In the genomic region with DNA sequence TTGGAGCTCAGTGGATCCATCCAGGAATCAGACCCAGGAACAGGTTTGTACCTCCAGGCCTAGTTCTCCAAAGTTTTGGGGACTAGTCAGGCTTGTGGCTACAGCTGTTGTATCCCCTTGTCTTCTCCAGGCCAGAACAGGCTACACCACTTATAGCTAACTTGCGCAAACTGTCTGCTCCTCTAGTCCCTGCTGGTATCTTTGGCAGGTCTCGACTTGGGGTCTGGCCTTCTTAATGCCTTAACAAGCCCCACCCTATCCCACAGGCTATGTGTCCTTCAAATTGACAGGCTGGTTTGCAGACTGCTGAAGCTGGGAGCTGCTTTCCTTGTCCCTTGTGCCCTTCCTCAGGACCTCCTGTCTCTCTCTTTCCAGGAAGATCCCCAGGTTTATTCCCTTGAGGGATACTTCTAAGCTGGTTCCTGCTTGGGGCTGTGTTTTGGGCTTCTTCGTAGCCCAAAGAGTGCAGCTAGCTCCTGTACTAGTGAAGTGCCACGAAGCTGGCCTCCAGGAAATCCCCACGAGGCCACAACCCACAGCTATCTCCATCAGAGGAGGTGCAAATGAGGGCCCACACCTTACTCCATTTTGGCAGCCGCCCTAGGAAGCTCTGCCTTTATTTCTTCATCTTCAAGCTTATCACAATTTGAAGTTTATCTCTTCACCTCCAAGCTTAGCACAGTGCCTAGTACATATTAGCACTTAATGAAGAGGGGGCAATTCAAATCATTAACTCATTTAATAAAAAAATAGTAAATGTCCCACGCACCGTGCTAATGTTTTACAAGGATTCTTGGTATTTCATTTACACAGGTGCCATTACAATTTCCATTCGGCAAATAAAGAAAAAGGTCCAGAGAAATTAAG, we compare ENCODE assay signal across 1 cellular context.
TF ChIP-seq lines count a peak whose summit lies in the region.

No MANE protein-coding gene starts in this region.

TF ChIP-seq in GM12878, 131 proteins besides CTCF, POLR2A, EP300 and RAD21 (continued from another document):
- TF ChIP-seq STAT1 (conservative IDR thresholded peaks at IDR 0.05) (no peak), YY1 (IDR thresholded peaks at IDR 0.05; ENCODE audit: low read depth, low read length) (peak; percentile 66)
- TF ChIP-seq, protein P1, sequence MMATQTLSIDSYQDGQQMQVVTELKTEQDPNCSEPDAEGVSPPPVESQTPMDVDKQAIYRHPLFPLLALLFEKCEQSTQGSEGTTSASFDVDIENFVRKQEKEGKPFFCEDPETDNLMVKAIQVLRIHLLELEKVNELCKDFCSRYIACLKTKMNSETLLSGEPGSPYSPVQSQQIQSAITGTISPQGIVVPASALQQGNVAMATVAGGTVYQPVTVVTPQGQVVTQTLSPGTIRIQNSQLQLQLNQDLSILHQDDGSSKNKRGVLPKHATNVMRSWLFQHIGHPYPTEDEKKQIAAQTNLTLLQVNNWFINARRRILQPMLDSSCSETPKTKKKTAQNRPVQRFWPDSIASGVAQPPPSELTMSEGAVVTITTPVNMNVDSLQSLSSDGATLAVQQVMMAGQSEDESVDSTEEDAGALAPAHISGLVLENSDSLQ (IDR thresholded peaks at IDR 0.05), result peak; percentile 8; the same call in 1 of the 2 replicates
- TF ChIP-seq, protein P2, sequence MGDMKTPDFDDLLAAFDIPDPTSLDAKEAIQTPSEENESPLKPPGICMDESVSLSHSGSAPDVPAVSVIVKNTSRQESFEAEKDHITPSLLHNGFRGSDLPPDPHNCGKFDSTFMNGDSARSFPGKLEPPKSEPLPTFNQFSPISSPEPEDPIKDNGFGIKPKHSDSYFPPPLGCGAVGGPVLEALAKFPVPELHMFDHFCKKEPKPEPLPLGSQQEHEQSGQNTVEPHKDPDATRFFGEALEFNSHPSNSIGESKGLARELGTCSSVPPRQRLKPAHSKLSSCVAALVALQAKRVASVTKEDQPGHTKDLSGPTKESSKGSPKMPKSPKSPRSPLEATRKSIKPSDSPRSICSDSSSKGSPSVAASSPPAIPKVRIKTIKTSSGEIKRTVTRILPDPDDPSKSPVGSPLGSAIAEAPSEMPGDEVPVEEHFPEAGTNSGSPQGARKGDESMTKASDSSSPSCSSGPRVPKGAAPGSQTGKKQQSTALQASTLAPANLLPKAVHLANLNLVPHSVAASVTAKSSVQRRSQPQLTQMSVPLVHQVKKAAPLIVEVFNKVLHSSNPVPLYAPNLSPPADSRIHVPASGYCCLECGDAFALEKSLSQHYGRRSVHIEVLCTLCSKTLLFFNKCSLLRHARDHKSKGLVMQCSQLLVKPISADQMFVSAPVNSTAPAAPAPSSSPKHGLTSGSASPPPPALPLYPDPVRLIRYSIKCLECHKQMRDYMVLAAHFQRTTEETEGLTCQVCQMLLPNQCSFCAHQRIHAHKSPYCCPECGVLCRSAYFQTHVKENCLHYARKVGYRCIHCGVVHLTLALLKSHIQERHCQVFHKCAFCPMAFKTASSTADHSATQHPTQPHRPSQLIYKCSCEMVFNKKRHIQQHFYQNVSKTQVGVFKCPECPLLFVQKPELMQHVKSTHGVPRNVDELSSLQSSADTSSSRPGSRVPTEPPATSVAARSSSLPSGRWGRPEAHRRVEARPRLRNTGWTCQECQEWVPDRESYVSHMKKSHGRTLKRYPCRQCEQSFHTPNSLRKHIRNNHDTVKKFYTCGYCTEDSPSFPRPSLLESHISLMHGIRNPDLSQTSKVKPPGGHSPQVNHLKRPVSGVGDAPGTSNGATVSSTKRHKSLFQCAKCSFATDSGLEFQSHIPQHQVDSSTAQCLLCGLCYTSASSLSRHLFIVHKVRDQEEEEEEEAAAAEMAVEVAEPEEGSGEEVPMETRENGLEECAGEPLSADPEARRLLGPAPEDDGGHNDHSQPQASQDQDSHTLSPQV (IDR thresholded peaks at IDR 0.05), result no peak
- TF ChIP-seq, protein P3, sequence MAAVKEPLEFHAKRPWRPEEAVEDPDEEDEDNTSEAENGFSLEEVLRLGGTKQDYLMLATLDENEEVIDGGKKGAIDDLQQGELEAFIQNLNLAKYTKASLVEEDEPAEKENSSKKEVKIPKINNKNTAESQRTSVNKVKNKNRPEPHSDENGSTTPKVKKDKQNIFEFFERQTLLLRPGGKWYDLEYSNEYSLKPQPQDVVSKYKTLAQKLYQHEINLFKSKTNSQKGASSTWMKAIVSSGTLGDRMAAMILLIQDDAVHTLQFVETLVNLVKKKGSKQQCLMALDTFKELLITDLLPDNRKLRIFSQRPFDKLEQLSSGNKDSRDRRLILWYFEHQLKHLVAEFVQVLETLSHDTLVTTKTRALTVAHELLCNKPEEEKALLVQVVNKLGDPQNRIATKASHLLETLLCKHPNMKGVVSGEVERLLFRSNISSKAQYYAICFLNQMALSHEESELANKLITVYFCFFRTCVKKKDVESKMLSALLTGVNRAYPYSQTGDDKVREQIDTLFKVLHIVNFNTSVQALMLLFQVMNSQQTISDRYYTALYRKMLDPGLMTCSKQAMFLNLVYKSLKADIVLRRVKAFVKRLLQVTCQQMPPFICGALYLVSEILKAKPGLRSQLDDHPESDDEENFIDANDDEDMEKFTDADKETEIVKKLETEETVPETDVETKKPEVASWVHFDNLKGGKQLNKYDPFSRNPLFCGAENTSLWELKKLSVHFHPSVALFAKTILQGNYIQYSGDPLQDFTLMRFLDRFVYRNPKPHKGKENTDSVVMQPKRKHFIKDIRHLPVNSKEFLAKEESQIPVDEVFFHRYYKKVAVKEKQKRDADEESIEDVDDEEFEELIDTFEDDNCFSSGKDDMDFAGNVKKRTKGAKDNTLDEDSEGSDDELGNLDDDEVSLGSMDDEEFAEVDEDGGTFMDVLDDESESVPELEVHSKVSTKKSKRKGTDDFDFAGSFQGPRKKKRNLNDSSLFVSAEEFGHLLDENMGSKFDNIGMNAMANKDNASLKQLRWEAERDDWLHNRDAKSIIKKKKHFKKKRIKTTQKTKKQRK (IDR thresholded peaks at IDR 0.05; ENCODE audit: low read depth, low read length), result 0 out of 2 replicates have a peak, but pooled peaks have one; percentile 2
- TF ChIP-seq, protein P4, sequence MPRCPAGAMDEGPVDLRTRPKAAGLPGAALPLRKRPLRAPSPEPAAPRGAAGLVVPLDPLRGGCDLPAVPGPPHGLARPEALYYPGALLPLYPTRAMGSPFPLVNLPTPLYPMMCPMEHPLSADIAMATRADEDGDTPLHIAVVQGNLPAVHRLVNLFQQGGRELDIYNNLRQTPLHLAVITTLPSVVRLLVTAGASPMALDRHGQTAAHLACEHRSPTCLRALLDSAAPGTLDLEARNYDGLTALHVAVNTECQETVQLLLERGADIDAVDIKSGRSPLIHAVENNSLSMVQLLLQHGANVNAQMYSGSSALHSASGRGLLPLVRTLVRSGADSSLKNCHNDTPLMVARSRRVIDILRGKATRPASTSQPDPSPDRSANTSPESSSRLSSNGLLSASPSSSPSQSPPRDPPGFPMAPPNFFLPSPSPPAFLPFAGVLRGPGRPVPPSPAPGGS (IDR thresholded peaks at IDR 0.05; ENCODE audit: borderline replicate concordance, insufficient read depth, low read depth, low read length, poor library complexity, severe bottlenecking), result no peak
